10 cellular contexts compared by ENCODE assay signal in genomic region chr22:20428496-20429253, GRCh38. TPM values are rescaled to one million over a fixed set of nuclear protein-coding genes. Genes with fewer than 3 reads are reported as not detected.
A peak's percentile ranks its signal among the peaks of the same experiment; 100 is the strongest.
DNase-seq lines count a peak whose midpoint lies in the region; ATAC-seq and TF ChIP-seq lines count a peak whose summit lies in the region.
"Had no signal": no experiment of that assay in that cellular context is flagged by ENCODE, and none has a peak within 500 bp of the region (broad histone marks: within the 10 kb centered on the region; RNA-seq: fewer than 3 reads in every experiment).

No MANE protein-coding gene starts in this region.

- H3K4me1 Mint-ChIP-seq in chondrocyte (ENCODE audit: low read depth) = peaks cover 17% of the 10 kb centered on the region

- H3K4me3 ChIP-seq in HUES6 (ENCODE audit: low read depth, low read length) (peak overlapping the region; percentile 41), osteoblast (ENCODE audit: insufficient read depth, low read length) (no peak overlapping the region)
- H3K4me3 ChIP-seq: prostate gland had no signal

- no peak overlapping the region for H3K9ac ChIP-seq in HUES6 (ENCODE audit: low read length)

- no peak overlapping the region for H3K4me2 ChIP-seq in osteoblast (ENCODE audit: insufficient read depth, low read length)

- H3K27me3 Mint-ChIP-seq in chondrocyte (ENCODE audit: low read depth) = no peaks in the 10 kb centered on the region

- ATAC-seq in HG03095 (IDR thresholded peaks at IDR 0.05; ENCODE audit: unreplicated experiment) = no peak
- ATAC-seq in GM19351 (IDR thresholded peaks at IDR 0.05; ENCODE audit: unreplicated experiment) = no peak

- peaks cover 86% of the 10 kb centered on the region for H3K27me3 ChIP-seq in HUES6 (ENCODE audit: control insufficient read depth, insufficient read depth, low read length)
- no peaks in the 10 kb centered on the region for H3K27me3 ChIP-seq in osteoblast (ENCODE audit: insufficient read depth, low read length)

- no peak overlapping the region for H3K4me3 Mint-ChIP-seq in chondrocyte (ENCODE audit: unreplicated experiment)

- H3K27ac Mint-ChIP-seq in chondrocyte (ENCODE audit: unreplicated experiment) = no peak overlapping the region

- intact Hi-C loops in cardiac septum (cut with DNase I) = loop anchor here (10.0 kb wide), 1 partner anchor 126 kb away; no protein-coding TSS in a partner anchor

- TF ChIP-seq CTCF in chondrocyte (IDR thresholded peaks at IDR 0.05) (no peak), osteoblast (IDR thresholded peaks at IDR 0.05; ENCODE audit: extremely low read depth, low read depth, low read length) (no peak)

- peaks cover 7% of the 10 kb centered on the region; the same call in 1 of the 2 replicates for H3K36me3 ChIP-seq in HUES6 (ENCODE audit: control insufficient read depth, insufficient read depth, low read length)
- peaks cover 33% of the 10 kb centered on the region for H3K36me3 ChIP-seq in osteoblast (ENCODE audit: insufficient read depth, low read length)
- H3K36me3 ChIP-seq: prostate gland had no signal

- peaks cover 13% of the 10 kb centered on the region for H3K36me3 Mint-ChIP-seq in chondrocyte (ENCODE audit: low read depth)

- H3K9me3 ChIP-seq in HUES6 (ENCODE audit: control insufficient read depth, insufficient read depth, low read depth, low read length) (no peaks in the 10 kb centered on the region), osteoblast (ENCODE audit: low read depth, low read length) (no peaks in the 10 kb centered on the region)
- H3K9me3 ChIP-seq: prostate gland had no signal

- H3K4me1 ChIP-seq in HUES6 (ENCODE audit: control insufficient read depth, insufficient read depth, low read length) = peaks cover 43% of the 10 kb centered on the region
- peaks cover under 1% of the 10 kb centered on the region for H3K4me1 ChIP-seq in osteoblast (ENCODE audit: insufficient read depth, low read length)

- DNase-seq in D341Med (ENCODE audit: low spot score) = peak; percentile 29
- DNase-seq in chondrocyte (ENCODE audit: low spot score) = peak; percentile 81
- peak; percentile 87 for DNase-seq in osteoblast (ENCODE audit: insufficient read length, low spot score, missing footprints)
- no peak for DNase-seq in OCI-M2 (lab: John Stamatoyannopoulos, UW; ENCODE audit: unreplicated experiment)
- DNase-seq in cardiac septum (ENCODE audit: low spot score) = no peak
- DNase-seq: NCI-H226 had no signal

- H3K27ac ChIP-seq in HUES6 (ENCODE audit: low read depth, low read length) (no peak overlapping the region), osteoblast (ENCODE audit: low read depth, low read length) (no peak overlapping the region)
- H3K27ac ChIP-seq: prostate gland had no signal

- H3K9me3 Mint-ChIP-seq in chondrocyte (ENCODE audit: low read depth) = no peaks in the 10 kb centered on the region

- no peak overlapping the region for H2AFZ ChIP-seq in osteoblast (ENCODE audit: low read length)

- peaks cover 58% of the 10 kb centered on the region for H4K20me1 ChIP-seq in osteoblast (ENCODE audit: insufficient read depth, low read length)

- peaks cover 37% of the 10 kb centered on the region for H3K79me2 ChIP-seq in osteoblast (ENCODE audit: insufficient read depth, low read length)

RNA-seq across cellular contexts. Expression of gene SCARF2, which starts 8.9 kb away (rescaled TPM):
- total RNA-seq in chondrocyte (56.5 to 88.8 TPM (median 86.5 TPM) in 3 replicates), osteoblast (18.3 and 23.9 TPM in 2 replicates), cardiac septum (5.2 TPM)

RNA-seq across cellular contexts. Expression of gene ZNF74, which starts 34.7 kb away (rescaled TPM):
- total RNA-seq in chondrocyte (12.7 to 15.7 TPM (median 13.6 TPM) in 3 replicates), osteoblast (12.4 and 13.8 TPM in 2 replicates), cardiac septum (4.9 TPM)

Comparison
In these comparisons a context has a peak if more than half of its experiments do, and no peak if none do; other contexts are left out.
1. DNase-seq: peak in D341Med (single experiment), chondrocyte (single experiment) and osteoblast (single experiment); none in OCI-M2 (single experiment) and cardiac septum (single experiment).